8 cellular contexts compared by ENCODE assay signal in genomic region chr13:32246468-32246867, GRCh38.
DNase-seq lines count a peak whose midpoint lies in the region; ATAC-seq, FAIRE-seq and TF ChIP-seq lines count a peak whose summit lies in the region.

No MANE protein-coding gene starts in this region.

- ATAC-seq in GM21367 (IDR thresholded peaks at IDR 0.05; ENCODE audit: unreplicated experiment) (peak; percentile 75), SK-N-SH treated with all-trans-retinoic acid at 6 μM for 48 hours (peak; percentile 100), left lung (peak; percentile 95)

- no peak for FAIRE-seq in bronchial epithelial cell (lab: Jason Lieb, UNC)

- TF ChIP-seq CTCF in bronchial epithelial cell (IDR thresholded peaks at IDR 0.05; ENCODE audit: insufficient read depth, low read length, severe bottlenecking) (peak; percentile 90), left lung (IDR thresholded peaks at IDR 0.05) (peak; percentile 77 to 78)

- no peaks in the 10 kb centered on the region for H3K9me3 ChIP-seq in left lung

- H3K27me3 ChIP-seq in bronchial epithelial cell (ENCODE audit: control insufficient read depth, insufficient read depth, low read length): no peaks in the 10 kb centered on the region
- H3K27me3 ChIP-seq in left lung: no peaks in the 10 kb centered on the region

- H3K4me1 ChIP-seq in left lung: peaks cover 3 to 18% of the 10 kb centered on the region in 2 donors

- intact Hi-C loops in left lung (cut with DNase I): no loop called here

- peak; percentile 33 for DNase-seq in NCI-H2107 treated with DMSO at 0.1 percent for 48 hours (lab: John Stamatoyannopoulos, UW; ENCODE audit: unreplicated experiment)
- DNase-seq in NCI-H2107 (lab: John Stamatoyannopoulos, UW): no peak
- peak; percentile 29 for DNase-seq in HK-2 (ENCODE audit: unreplicated experiment)
- peak; percentile 60 for DNase-seq in bronchial epithelial cell (ENCODE audit: low read depth)
- DNase-seq in left lung: peak in 1 of 2 donors; percentile 57
- peak; percentile 65 for DNase-seq in stimulated activated CD8-positive, alpha-beta memory T cell treated with anti-CD3 and anti-CD28 coated beads, Interleukin-4, amount 100 ng/mL, for 48 hours

- H3K36me3 ChIP-seq in bronchial epithelial cell (ENCODE audit: control insufficient read depth, insufficient read depth, low read length): no peaks in the 10 kb centered on the region
- H3K36me3 ChIP-seq in left lung: peaks cover 0 to 30% of the 10 kb centered on the region in 2 donors

- H3K4me3 ChIP-seq in bronchial epithelial cell (ENCODE audit: low read depth, low read length): no peak overlapping the region
- no peak overlapping the region for H3K4me3 ChIP-seq in left lung

- H3K27ac ChIP-seq in left lung: no peak overlapping the region

TF ChIP-seq in SK-N-SH treated with all-trans-retinoic acid at 6 μM for 48 hours, 23 proteins besides CTCF, POLR2A, EP300 and RAD21:
- TF ChIP-seq CSRNP3 (CRISPR knock-in tag; IDR thresholded peaks at IDR 0.05) (no peak), OSR1 (CRISPR knock-in tag; IDR thresholded peaks at IDR 0.05) (no peak), ISL1 (CRISPR knock-in tag; IDR thresholded peaks at IDR 0.05) (no peak), ZNF8 (CRISPR knock-in tag; IDR thresholded peaks at IDR 0.05) (no peak), TSHZ2 (CRISPR knock-in tag; IDR thresholded peaks at IDR 0.05) (no peak)
